Comparison of ENCODE assay signal across 8 cellular contexts in genomic region chr1:9182784-9183257, GRCh38. TPM values are rescaled to one million over a fixed set of nuclear protein-coding genes. Genes with fewer than 3 reads are reported as not detected.
DNase-seq lines count a peak whose midpoint lies in the region; ATAC-seq and TF ChIP-seq lines count a peak whose summit lies in the region.

No MANE protein-coding gene starts in this region.

- TF ChIP-seq CTCF in adrenal gland (IDR thresholded peaks at IDR 0.05) (no peak), suprapubic skin (IDR thresholded peaks at IDR 0.05) (no peak)

- H3K36me3 ChIP-seq in adrenal gland (replicated peaks in 1 of 2) (no peaks in the 10 kb centered on the region), suprapubic skin (no peaks in the 10 kb centered on the region)

- peak overlapping the region; percentile 88 for H3K4me3 Mint-ChIP-seq in activated CD4-positive, alpha-beta T cell treated with anti-CD3 and anti-CD28 coated beads, Interleukin-2, amount 10 ng/mL, durations not matched to agents 24 days and 14 days

- H3K4me1 ChIP-seq in adrenal gland (replicated peaks in 1 of 2) (peaks cover 16 to 33% of the 10 kb centered on the region in 2 donors), suprapubic skin (peaks cover 35% of the 10 kb centered on the region)

- H3K27ac Mint-ChIP-seq in activated CD4-positive, alpha-beta T cell treated with anti-CD3 and anti-CD28 coated beads, Interleukin-2, amount 10 ng/mL, durations not matched to agents 24 days and 14 days: no peak overlapping the region

- WGBS in adrenal gland, 4 donors: 0 to 5% (median 0%) methylated on average over 8 to 47 of the region's 47 CpGs
- WGBS in suprapubic skin: no CpG with 5 or more reads among the region's 47 CpGs

- H3K9me3 ChIP-seq in adrenal gland (replicated peaks in 1 of 3) (no peaks in the 10 kb centered on the region), suprapubic skin (no peaks in the 10 kb centered on the region)

- intact Hi-C loops in activated CD4-positive, alpha-beta T cell treated with anti-CD3 and anti-CD28 coated beads, Interleukin-2, amount 10 ng/mL, durations not matched to agents 24 days and 14 days (cut with micrococcal nuclease): loop anchor here (5.0 kb wide), 1 partner anchor 49 kb away; the partner anchor contains the start of gene H6PD
- intact Hi-C loops in adrenal gland (cut with DNase I): loop anchor here in 1 of 2 donors (5.0 kb wide), 1 partner anchor 36 kb away; no protein-coding TSS in a partner anchor

- H3K4me1 Mint-ChIP-seq in activated CD4-positive, alpha-beta T cell treated with anti-CD3 and anti-CD28 coated beads, Interleukin-2, amount 10 ng/mL, durations not matched to agents 24 days and 14 days: peaks cover 22% of the 10 kb centered on the region

- TF ChIP-seq POLR2A in adrenal gland (IDR thresholded peaks at IDR 0.05) (no peak), suprapubic skin (IDR thresholded peaks at IDR 0.05) (no peak)

- peak overlapping the region; percentile 57 to 97 (median 70) for H3K4me3 ChIP-seq in adrenal gland
- peak overlapping the region; percentile 80 for H3K4me3 ChIP-seq in suprapubic skin

- no peak for TF ChIP-seq EP300 in suprapubic skin (IDR thresholded peaks at IDR 0.05)

- H3K27me3 Mint-ChIP-seq in activated CD4-positive, alpha-beta T cell treated with anti-CD3 and anti-CD28 coated beads, Interleukin-2, amount 10 ng/mL, durations not matched to agents 24 days and 14 days: peaks cover 13% of the 10 kb centered on the region

- no peak for ATAC-seq in HG02571 (IDR thresholded peaks at IDR 0.05; ENCODE audit: unreplicated experiment)
- ATAC-seq in GM21447 (IDR thresholded peaks at IDR 0.05; ENCODE audit: unreplicated experiment): no peak

- H3K27ac ChIP-seq in adrenal gland (peak overlapping the region; percentile 40 to 94 (median 85)), suprapubic skin (peak overlapping the region; percentile 76)

- H3K9me3 Mint-ChIP-seq in activated CD4-positive, alpha-beta T cell treated with anti-CD3 and anti-CD28 coated beads, Interleukin-2, amount 10 ng/mL, durations not matched to agents 24 days and 14 days: no peaks in the 10 kb centered on the region

- H3K27me3 ChIP-seq in adrenal gland: no peaks in the 10 kb centered on the region
- H3K27me3 ChIP-seq in suprapubic skin: peaks cover 3% of the 10 kb centered on the region

- peak; percentile 73 for DNase-seq in activated CD4-positive, alpha-beta T cell treated with anti-CD3 and anti-CD28 coated beads, Interleukin-2, amount 10 ng/mL, durations not matched to agents 24 days and 14 days
- DNase-seq in activated CD4-positive, alpha-beta T cell treated with anti-CD3 and anti-CD28 coated beads, Interleukin-2, amount 50 U/mL, for 48 hours: no peak
- DNase-seq in adrenal gland (no peak), kidney tubule cell (ENCODE audit: low spot score) (peak; percentile 19), suprapubic skin (ENCODE audit: low spot score in 2 of 2) (peak in 1 of 2 donors; percentile 66), NCI-H345 treated with DMSO at 0.1 percent for 48 hours (lab: John Stamatoyannopoulos, UW; ENCODE audit: unreplicated experiment) (no peak)

- peaks cover 7% of the 10 kb centered on the region for H3K36me3 Mint-ChIP-seq in activated CD4-positive, alpha-beta T cell treated with anti-CD3 and anti-CD28 coated beads, Interleukin-2, amount 10 ng/mL, durations not matched to agents 24 days and 14 days (ENCODE audit: low read depth)

RNA-seq across cellular contexts. Expression of gene H6PD, which starts 51.8 kb away (rescaled TPM):
- total RNA-seq in activated CD4-positive, alpha-beta T cell treated with anti-CD3 and anti-CD28 coated beads, Interleukin-2, amount 10 ng/mL, durations not matched to agents 24 days and 14 days: 17.4 and 17.7 TPM in 2 replicates
- total RNA-seq in adrenal gland: 100 to 1,000 TPM in 2 of 8 donors, 10 to 100 TPM in 6; 65.7 to 116 (median 84.2) TPM
- polyA plus RNA-seq in adrenal gland: 10 to 100 TPM; 20.3 to 28.8 (median 22.7) TPM
- 100 to 1,000 TPM in 2 of 4 donors, 10 to 100 TPM in 2; 83.6 to 130 (median 106) TPM for total RNA-seq in suprapubic skin

RNA-seq across cellular contexts. Expression of gene GPR157, which starts 53.9 kb away (rescaled TPM):
- 2.1 and 4.6 TPM in 2 replicates for total RNA-seq in activated CD4-positive, alpha-beta T cell treated with anti-CD3 and anti-CD28 coated beads, Interleukin-2, amount 10 ng/mL, durations not matched to agents 24 days and 14 days
- total RNA-seq in adrenal gland (10 to 100 TPM in 4 of 8 donors, 1 to 10 TPM in 4; 5.0 to 16.8 (median 9.8) TPM), suprapubic skin (10 to 100 TPM; 38.9 to 62.8 (median 44.2) TPM)
- polyA plus RNA-seq in adrenal gland: 1 to 10 TPM; 2.0 to 6.7 (median 2.9) TPM

Comparison
In these comparisons a context has a peak if more than half of its experiments do, and no peak if none do; other contexts are left out.
1. DNase-seq: peak in activated CD4-positive, alpha-beta T cell treated with anti-CD3 and anti-CD28 coated beads, Interleukin-2, amount 10 ng/mL, durations not matched to agents 24 days and 14 days (single experiment) and kidney tubule cell (single experiment); none in activated CD4-positive, alpha-beta T cell treated with anti-CD3 and anti-CD28 coated beads, Interleukin-2, amount 50 U/mL, for 48 hours (0 of 2), adrenal gland (0 of 7) and NCI-H345 treated with DMSO at 0.1 percent for 48 hours (single experiment).